In genomic region chr3:129536374-129536667, GRCh38 we compare ENCODE assay signal across 26 cellular contexts. TPM values are rescaled to one million over a fixed set of nuclear protein-coding genes. Genes with fewer than 3 reads are reported as not detected.
DNase-seq lines count a peak whose midpoint lies in the region; ATAC-seq and TF ChIP-seq lines count a peak whose summit lies in the region.
"Had no signal": no experiment of that assay in that cellular context is flagged by ENCODE, and none has a peak within 500 bp of the region (broad histone marks: within the 10 kb centered on the region; RNA-seq: fewer than 3 reads in every experiment).

No MANE protein-coding gene starts in this region.

- no peak overlapping the region for H3K4me3 Mint-ChIP-seq in endodermal cell
- H3K4me3 Mint-ChIP-seq: CD8-positive, alpha-beta memory T cell; T-cell had no signal

- H3K4me3 ChIP-seq in H7 (ENCODE audit: insufficient read depth, low read depth, low read length) (no peak overlapping the region), endodermal cell (ENCODE audit: low read length) (no peak overlapping the region)
- H3K4me3 ChIP-seq: HAP-1 had no signal

- no peaks in the 10 kb centered on the region for H3K9me3 ChIP-seq in endodermal cell (ENCODE audit: control insufficient read depth, low read length)
- H3K9me3 ChIP-seq: HAP-1, SK-N-SH had no signal

- no peak for TF ChIP-seq CTCF in endodermal cell (conservative IDR thresholded peaks at IDR 0.05)

- 88 to 100% methylated on average over 1 to 2 of the region's 2 CpGs for WGBS in endodermal cell (ENCODE audit: insufficient coverage in 1 of 2, insufficient read length in 1 of 2), 2 experiments

- no peaks in the 10 kb centered on the region for H3K9me3 Mint-ChIP-seq in endodermal cell
- H3K9me3 Mint-ChIP-seq: CD8-positive, alpha-beta memory T cell; T-cell had no signal

- no peaks in the 10 kb centered on the region for H3K27me3 Mint-ChIP-seq in endodermal cell (ENCODE audit: insufficient read depth)
- H3K27me3 Mint-ChIP-seq: CD8-positive, alpha-beta memory T cell had no signal

- H3K36me3 ChIP-seq in H7 (replicated peaks; ENCODE audit: control insufficient read depth, insufficient read depth, low read length) (no peaks in the 10 kb centered on the region), endodermal cell (ENCODE audit: control insufficient read depth, insufficient read depth, low read length) (no peaks in the 10 kb centered on the region)
- H3K36me3 ChIP-seq: HAP-1 had no signal

- H3K4me1 ChIP-seq in endodermal cell (ENCODE audit: control insufficient read depth, insufficient read depth, low read length): peaks cover 21% of the 10 kb centered on the region
- H3K4me1 ChIP-seq: HAP-1 had no signal

- ATAC-seq in HG03354 (IDR thresholded peaks at IDR 0.05; ENCODE audit: poor library complexity, severe bottlenecking, unreplicated experiment): no peak
- ATAC-seq: T-cell had no signal

- H3K9ac ChIP-seq in endodermal cell (ENCODE audit: extremely low read depth, low read length, poor library complexity, severe bottlenecking): no peak overlapping the region
- H3K9ac ChIP-seq: SK-N-SH had no signal

- peaks cover 29% of the 10 kb centered on the region for H3K4me1 Mint-ChIP-seq in endodermal cell
- H3K4me1 Mint-ChIP-seq: CD8-positive, alpha-beta memory T cell; T-cell had no signal

- no peak overlapping the region for H3K27ac ChIP-seq in endodermal cell (ENCODE audit: low read depth, low read length)
- H3K27ac ChIP-seq: C4-2B had no signal

- H3K27me3 ChIP-seq in H7 (ENCODE audit: control insufficient read depth, insufficient read depth, low read length): no peaks in the 10 kb centered on the region
- H3K27me3 ChIP-seq in endodermal cell (ENCODE audit: control insufficient read depth, insufficient read depth, low read length, poor library complexity, severe bottlenecking): no peaks in the 10 kb centered on the region

- peak; percentile 3 for DNase-seq in NCI-H2107 treated with DMSO at 0.1 percent for 48 hours (lab: John Stamatoyannopoulos, UW; ENCODE audit: unreplicated experiment)
- DNase-seq in NCI-H2107 (lab: John Stamatoyannopoulos, UW): no peak
- DNase-seq in H7: peak; percentile 69
- peak; percentile 49 for DNase-seq in RPMI8226
- DNase-seq in endodermal cell: no peak
- DNase-seq in SKM-1 treated with dmso at 0.1 percent for 144 hours (lab: John Stamatoyannopoulos, UW; ENCODE audit: unreplicated experiment): no peak
- DNase-seq in stimulated activated CD4-positive, alpha-beta T cell treated with anti-CD3 and anti-CD28 coated beads, Interleukin-1b, Interleukin-23, amount 100 ng/mL, for 48 hours: no peak
- DNase-seq: Calu3; CD8-positive, alpha-beta memory T cell; EL; GF-D8; Kasumi-1; NCI-H1417 treated with DMSO at 0.1 percent for 48 hours; NCI-H1930; NCI-H446 treated with DMSO at 0.1 percent for 48 hours; NCI-H526 treated with DMSO at 0.1 percent for 48 hours; NK-92 treated with Interleukin-12 subunit alpha and Interleukin-12 subunit beta, amount 100 ng/mL, for 24 hours; SIG-M5; SK-N-SH; T-cell had no signal

- peak overlapping the region; percentile 97 for H3K27ac Mint-ChIP-seq in endodermal cell
- H3K27ac Mint-ChIP-seq: CD8-positive, alpha-beta memory T cell; T-cell had no signal

- H3K36me3 Mint-ChIP-seq in endodermal cell (ENCODE audit: low read depth): no peaks in the 10 kb centered on the region
- H3K36me3 Mint-ChIP-seq: CD8-positive, alpha-beta memory T cell; T-cell had no signal

RNA-seq across cellular contexts. Expression of gene H1-8, which starts 6.7 kb away (rescaled TPM):
- total RNA-seq in H7 (2014; rRNA removed; shearing (Covaris generic)): not detected in 2 replicates
- total RNA-seq in endodermal cell: not detected
- not detected for polyA plus RNA-seq in endodermal cell (2013, experiment 1 of 2)
- polyA plus RNA-seq in endodermal cell (2013, experiment 2 of 2): not detected
- total RNA-seq: A172; Calu3; CD8-positive, alpha-beta memory T cell; HT1080; MCF 10A; T-cell had no signal
- polyA plus RNA-seq: CD8-positive, alpha-beta memory T cell; SK-N-SH had no signal

RNA-seq across cellular contexts. Expression of gene RHO, which starts 7.9 kb away (rescaled TPM):
- total RNA-seq in H7 (2014; rRNA removed; shearing (Covaris generic)): 0.17 TPM in 1 of 2 replicates, not detected in the other
- under 1 TPM; 0.22 to 0.26 TPM for total RNA-seq in endodermal cell
- not detected for polyA plus RNA-seq in endodermal cell (2013, experiment 1 of 2)
- polyA plus RNA-seq in endodermal cell (2013, experiment 2 of 2): not detected
- total RNA-seq: A172; Calu3; CD8-positive, alpha-beta memory T cell; HT1080; MCF 10A had no signal
- polyA plus RNA-seq: CD8-positive, alpha-beta memory T cell; SK-N-SH had no signal

Comparison
In these comparisons a context has a peak if more than half of its experiments do, and no peak if none do; other contexts are left out.
1. DNase-seq: peak in NCI-H2107 treated with DMSO at 0.1 percent for 48 hours (single experiment), H7 (single experiment) and RPMI8226 (single experiment); none in NCI-H2107 (single experiment), endodermal cell (single experiment), SKM-1 treated with dmso at 0.1 percent for 144 hours (single experiment) and stimulated activated CD4-positive, alpha-beta T cell treated with anti-CD3 and anti-CD28 coated beads, Interleukin-1b, Interleukin-23, amount 100 ng/mL, for 48 hours (single experiment).